34 cellular contexts compared by ENCODE assay signal in genomic region chr16:84068041-84068440, GRCh38. TPM values are rescaled to one million over a fixed set of nuclear protein-coding genes. Genes with fewer than 3 reads are reported as not detected.
"Had no signal": no experiment of that assay in that cellular context is flagged by ENCODE, and none has a peak within 500 bp of the region (broad histone marks: within the 10 kb centered on the region; RNA-seq: fewer than 3 reads in every experiment).

No MANE protein-coding gene starts in this region.

- H3K27me3 Mint-ChIP-seq: effector memory CD8-positive, alpha-beta T cell; progenitor cell of endocrine pancreas had no signal

- H2AFZ ChIP-seq: parathyroid adenoma had no signal

- H3K4me1 ChIP-seq: parathyroid adenoma, stomach, thyroid gland, vagina had no signal

- DNase-seq: dermis blood vessel endothelial cell; effector memory CD8-positive, alpha-beta T cell; erythroblast; esophagus squamous epithelium; foreskin melanocyte; glutamatergic neuron; heart right ventricle; hippocampal formation; left cardiac atrium; left lung; mammary epithelial cell; mesendoderm; midbrain; natural killer cell; stimulated activated CD4-positive, alpha-beta T cell treated with anti-CD3 and anti-CD28 coated beads, Interleukin-2, amount 100 ng/mL, for 24 hours; stimulated activated CD4-positive, alpha-beta T cell treated with anti-CD3 and anti-CD28 coated beads, Interleukin-4, amount 100 ng/mL, for 24 hours; stimulated activated naive CD4-positive, alpha-beta T cell treated with Interleukin-2 at 50 U/mL for 16 hours; stomach; thyroid gland; trophoblast cell had no signal

- H3K79me2 ChIP-seq: parathyroid adenoma had no signal

- H3K4me3 Mint-ChIP-seq: effector memory CD8-positive, alpha-beta T cell; natural killer cell; stimulated activated effector memory CD8-positive, alpha-beta T cell treated with anti-CD3 and anti-CD28 coated beads, Interleukin-12 subunit alpha, Interleukin-12 subunit beta, amount 100 ng/mL, for 72 hours had no signal

- H3K27me3 ChIP-seq: esophagus squamous epithelium, heart right ventricle, left lung, stomach, thyroid gland, vagina had no signal

- H3K4me3 ChIP-seq: esophagus squamous epithelium, heart right ventricle, left lung, stomach, thyroid gland, vagina had no signal

- H3K4me1 Mint-ChIP-seq: stimulated activated effector memory CD8-positive, alpha-beta T cell treated with anti-CD3 and anti-CD28 coated beads, Interleukin-12 subunit alpha, Interleukin-12 subunit beta, amount 100 ng/mL, for 72 hours had no signal

- H3K9me3 Mint-ChIP-seq: effector memory CD8-positive, alpha-beta T cell; natural killer cell; stimulated activated effector memory CD8-positive, alpha-beta T cell treated with anti-CD3 and anti-CD28 coated beads, Interleukin-12 subunit alpha, Interleukin-12 subunit beta, amount 100 ng/mL, for 72 hours had no signal

- H3K27ac ChIP-seq: esophagus squamous epithelium, left lung, parathyroid adenoma, thyroid gland, vagina had no signal

- H3K9me3 ChIP-seq: esophagus squamous epithelium, heart right ventricle, left lung, stomach, thyroid gland, vagina had no signal

- H3K27ac Mint-ChIP-seq: effector memory CD8-positive, alpha-beta T cell; natural killer cell; progenitor cell of endocrine pancreas had no signal

- H3K9ac ChIP-seq: parathyroid adenoma had no signal

- ATAC-seq: effector memory CD8-positive, alpha-beta T cell; natural killer cell; sciatic nerve; stimulated activated effector memory CD8-positive, alpha-beta T cell treated with anti-CD3 and anti-CD28 coated beads, Interleukin-12 subunit alpha, Interleukin-12 subunit beta, amount 100 ng/mL, for 72 hours had no signal

RNA-seq across cellular contexts. Expression of gene SLC38A8, which starts 25.4 kb away (rescaled TPM):
- total RNA-seq: dermis blood vessel endothelial cell, esophagus squamous epithelium, kidney epithelial cell, left cardiac atrium, lower leg skin, mammary epithelial cell, mucosa of gallbladder, natural killer cell, omental fat pad, sciatic nerve, skeletal muscle tissue, stomach, subcutaneous adipose tissue, temporal lobe, thyroid gland, ureter, vagina had no signal
- polyA plus RNA-seq: mammary epithelial cell, neural cell had no signal
